Comparison of ENCODE assay signal across 17 cellular contexts in genomic region chr21:42411891-42412635, GRCh38. TPM values are rescaled to one million over a fixed set of nuclear protein-coding genes. Genes with fewer than 3 reads are reported as not detected.
DNase-seq lines count a peak whose midpoint lies in the region; ATAC-seq, FAIRE-seq and TF ChIP-seq lines count a peak whose summit lies in the region.
"Had no signal": no experiment of that assay in that cellular context is flagged by ENCODE, and none has a peak within 500 bp of the region (broad histone marks: within the 10 kb centered on the region; RNA-seq: fewer than 3 reads in every experiment).

No MANE protein-coding gene starts in this region.

- FAIRE-seq in HepG2 (lab: Jason Lieb, UNC) (no peak), frontal cortex (lab: Jason Lieb, UNC) (no peak)

- POLR2A ChIA-PET in CD8-positive, alpha-beta T cell (lab: Charles Lee): interaction anchor here (1.0 to 1.3 kb wide), 3 partner anchors 7 to 18 kb away, joined by 3 to 4 read pairs (median 3); no protein-coding TSS in a partner anchor
- POLR2A ChIA-PET in HepG2 (lab: Yijun Ruan, JAX): no interaction called here

- 40% methylated on average over 12 of the region's 21 CpGs for WGBS in HepG2 (ENCODE audit: low lambda C conversion rate)

- H3K4me3 Mint-ChIP-seq in CD8-positive, alpha-beta T cell: no peak overlapping the region

- in situ Hi-C loops in HepG2 (cut with HindIII; ENCODE audit: extremely low pct_ligation_motif_present, low pct_unique_long_range_greater_than_20kb): no loop called here

- intact Hi-C loops in CD8-positive, alpha-beta T cell (cut with DNase I, micrococcal nuclease): no loop called here
- intact Hi-C loops in HepG2 (cut with micrococcal nuclease; ENCODE audit: unreplicated experiment): no loop called here

- H3K27ac Mint-ChIP-seq in CD8-positive, alpha-beta T cell: peak overlapping the region; percentile 86

- peaks cover 0 to 17% (median 8%) of the 10 kb centered on the region in 11 experiments; a peak in 10 of 22 replicates for H3K27me3 ChIP-seq in BLaER1 treated with 17β-estradiol and CSF1 and Interleukin-3, amounts not matched to agents 10 nM and 100 nM
- no peaks in the 10 kb centered on the region for H3K27me3 ChIP-seq in CD8-positive, alpha-beta T cell (ENCODE audit: insufficient read depth, low read length)
- peaks cover 1 to 9% of the 10 kb centered on the region in 2 experiments; a peak in 4 of 5 replicates for H3K27me3 ChIP-seq in HepG2 (ENCODE audit: control insufficient read depth in 1 of 2, insufficient read depth in 2 of 2, low read length in 2 of 2)

- no peak for DNase-seq in CD8-positive, alpha-beta T cell
- DNase-seq in astrocyte of the hippocampus (ENCODE audit: low read depth, low spot score) (peak; percentile 34), HepG2 (ENCODE audit: low spot score) (no peak), frontal cortex (ENCODE audit: low spot score in 2 of 2) (no peak), AML-193 (lab: John Stamatoyannopoulos, UW) (no peak)
- DNase-seq: activated CD4-positive, alpha-beta T cell treated with anti-CD3 and anti-CD28 coated beads for 4 hours; C1 segment of cervical spinal cord; DMS79; foreskin melanocyte; mucosa of descending colon; NCI-H1417; right cardiac atrium had no signal

- BruUV-seq in HepG2 (replicated peaks; lab: Mats Ljungman, UMichigan): no TSS peak

- TF ChIP-seq EP300 in HepG2 (IDR thresholded peaks at IDR 0.05; ENCODE audit: low read depth in 2 of 2, low read length in 2 of 2) (no peak), HepG2 (CRISPR knock-in tag; IDR thresholded peaks at IDR 0.05; ENCODE audit: borderline replicate concordance) (no peak)

- peaks cover 72% of the 10 kb centered on the region for H3K4me1 Mint-ChIP-seq in CD8-positive, alpha-beta T cell (ENCODE audit: low read depth)

- ATAC-seq in CD8-positive, alpha-beta T cell: no peak
- ATAC-seq in HepG2: 0 out of 3 replicates have a peak, but pooled peaks have one; percentile 16
- no peak for ATAC-seq in GM18870 (IDR thresholded peaks at IDR 0.05; ENCODE audit: unreplicated experiment)
- ATAC-seq: mucosa of descending colon had no signal

- H3K27me3 Mint-ChIP-seq in CD8-positive, alpha-beta T cell (ENCODE audit: low read depth): no peaks in the 10 kb centered on the region

- no peak overlapping the region; a peak in 1 of 20 replicates for H3K4me3 ChIP-seq in BLaER1 treated with 17β-estradiol and CSF1 and Interleukin-3, amounts not matched to agents 10 nM and 100 nM
- no peak overlapping the region for H3K4me3 ChIP-seq in CD8-positive, alpha-beta T cell (ENCODE audit: low read depth, low read length)
- H3K4me3 ChIP-seq in HepG2 (replicated peaks in 1 of 3; ENCODE audit: insufficient read depth in 1 of 3, low read depth in 2 of 3, low read length in 3 of 3): no peak overlapping the region
- H3K4me3 ChIP-seq: mucosa of descending colon had no signal

- TF ChIP-seq CTCF in CD8-positive, alpha-beta T cell (IDR thresholded peaks at IDR 0.05): no peak
- TF ChIP-seq CTCF in HepG2 (CRISPR knock-in tag; IDR thresholded peaks at IDR 0.05): no peak

- peaks cover 0 to 16% (median 0%) of the 10 kb centered on the region in 11 experiments; a peak in 2 of 22 replicates for H4K20me1 ChIP-seq in BLaER1 treated with 17β-estradiol and CSF1 and Interleukin-3, amounts not matched to agents 10 nM and 100 nM
- no peaks in the 10 kb centered on the region for H4K20me1 ChIP-seq in HepG2 (ENCODE audit: insufficient read depth, low read length)

- peaks cover 20% of the 10 kb centered on the region for H3K36me3 Mint-ChIP-seq in CD8-positive, alpha-beta T cell

- no peaks in the 10 kb centered on the region for H3K9me3 Mint-ChIP-seq in CD8-positive, alpha-beta T cell

- peaks cover 21 to 45% (median 37%) of the 10 kb centered on the region in 10 experiments for H3K4me1 ChIP-seq in BLaER1 treated with 17β-estradiol and CSF1 and Interleukin-3, amounts not matched to agents 10 nM and 100 nM
- H3K4me1 ChIP-seq in CD8-positive, alpha-beta T cell (ENCODE audit: insufficient read depth, low read length): peaks cover 89% of the 10 kb centered on the region
- peaks cover 19% of the 10 kb centered on the region for H3K4me1 ChIP-seq in HepG2 (ENCODE audit: insufficient read depth, low read length)

- no peak for TF ChIP-seq RAD21 in HepG2 (CRISPR knock-in tag; IDR thresholded peaks at IDR 0.05)

- no peaks in the 10 kb centered on the region for H3K36me3 ChIP-seq in BLaER1 treated with 17β-estradiol and CSF1 and Interleukin-3, amounts not matched to agents 10 nM and 100 nM
- H3K36me3 ChIP-seq in CD8-positive, alpha-beta T cell (ENCODE audit: insufficient read depth, low read length): peaks cover 89% of the 10 kb centered on the region
- H3K36me3 ChIP-seq in HepG2 (replicated peaks in 1 of 2; ENCODE audit: control insufficient read depth in 1 of 2, insufficient read depth in 2 of 2, low read length in 2 of 2): no peaks in the 10 kb centered on the region

- no peak overlapping the region for H3K27ac ChIP-seq in BLaER1 treated with 17β-estradiol and CSF1 and Interleukin-3, amounts not matched to agents 10 nM and 100 nM
- H3K27ac ChIP-seq in CD8-positive, alpha-beta T cell (ENCODE audit: low read depth, low read length): no peak overlapping the region
- H3K27ac ChIP-seq in HepG2 (ENCODE audit: extremely low read length, insufficient read depth, low read length): no peak overlapping the region

- CTCF ChIA-PET in CD8-positive, alpha-beta T cell (lab: Charles Lee): no interaction called here
- CTCF ChIA-PET in HepG2 (lab: Yijun Ruan, JAX; ENCODE audit: low intra/inter-chr PET ratio, low total read pairs): no interaction called here

- H3K9ac ChIP-seq in BLaER1 treated with 17β-estradiol and CSF1 and Interleukin-3, amounts not matched to agents 10 nM and 100 nM: no peak overlapping the region
- H3K9ac ChIP-seq in HepG2 (ENCODE audit: insufficient read depth, low read depth, low read length): no peak overlapping the region

- no peaks in the 10 kb centered on the region; a peak in 1 of 22 replicates for H3K9me3 ChIP-seq in BLaER1 treated with 17β-estradiol and CSF1 and Interleukin-3, amounts not matched to agents 10 nM and 100 nM (replicated peaks in 1 of 11)
- no peaks in the 10 kb centered on the region for H3K9me3 ChIP-seq in CD8-positive, alpha-beta T cell (ENCODE audit: low read length)
- no peaks in the 10 kb centered on the region for H3K9me3 ChIP-seq in HepG2 (ENCODE audit: low read length)
- H3K9me3 ChIP-seq: mucosa of descending colon had no signal

- peak overlapping the region; percentile 12 to 69 (median 54); a peak in 19 of 22 replicates for H3K4me2 ChIP-seq in BLaER1 treated with 17β-estradiol and CSF1 and Interleukin-3, amounts not matched to agents 10 nM and 100 nM
- peak overlapping the region; percentile 15; the same call in 1 of the 2 replicates for H3K4me2 ChIP-seq in HepG2 (ENCODE audit: low read depth, low read length)

- H3K79me2 ChIP-seq in HepG2 (ENCODE audit: insufficient read depth, low read length): no peaks in the 10 kb centered on the region

- TF ChIP-seq POLR2A in HepG2 (IDR thresholded peaks at IDR 0.05; ENCODE audit: insufficient read depth in 1 of 2, low read depth in 2 of 2, low read length in 2 of 2): no peak

- no peak overlapping the region for H2AFZ ChIP-seq in HepG2 (ENCODE audit: low read length)

RNA-seq across cellular contexts. Expression of gene UBASH3A, which starts 8.4 kb away (rescaled TPM):
- 10 to 100 TPM; 62.9 to 63.4 TPM for total RNA-seq in CD8-positive, alpha-beta T cell
- not detected in 2 replicates for total RNA-seq in HepG2 (2016; rRNA removed; fragmentation: Illumina TruSeq; extraction: Trizol)
- total RNA-seq in HepG2 (2016; cell fraction: cytosol; rRNA removed; fragmentation: Illumina TruSeq; extraction: Trizol; ENCODE audit: low read depth): not detected in 2 replicates
- total RNA-seq in HepG2 (2016; cell fraction: insoluble cytoplasmic fraction; rRNA removed; fragmentation: Illumina TruSeq; extraction: Trizol): not detected in 2 replicates
- not detected in 2 replicates for total RNA-seq in HepG2 (2016; cell fraction: membrane; rRNA removed; fragmentation: Illumina TruSeq; extraction: Trizol)
- not detected in 2 replicates for total RNA-seq in HepG2 (2016; cell fraction: nucleus; rRNA removed; fragmentation: Illumina TruSeq; extraction: Trizol)
- 0.03 TPM in 1 of 2 replicates, not detected in the other for polyA plus RNA-seq in HepG2 (2011; rRNA removed)
- not detected in 2 replicates for polyA plus RNA-seq in HepG2 (2011; cell fraction: cytosol; rRNA removed)
- 0.14 TPM in 1 of 2 replicates, not detected in the other for polyA plus RNA-seq in HepG2 (2011; cell fraction: nucleus; rRNA removed)
- polyA plus RNA-seq in HepG2 (2012): not detected in 2 replicates
- polyA plus RNA-seq in HepG2 (2016; cell fraction: cytosol; fragmentation: Illumina TruSeq; extraction: Trizol; ENCODE audit: low read depth): not detected in 2 replicates
- polyA plus RNA-seq in HepG2 (2016; cell fraction: insoluble cytoplasmic fraction; fragmentation: Illumina TruSeq; extraction: Trizol; ENCODE audit: low read depth): not detected in 2 replicates
- polyA plus RNA-seq in HepG2 (2016; cell fraction: membrane; fragmentation: Illumina TruSeq; extraction: Trizol; ENCODE audit: low read depth): not detected in 2 replicates
- not detected in 2 replicates for polyA plus RNA-seq in HepG2 (2016; cell fraction: nucleus; fragmentation: Illumina TruSeq; extraction: Trizol; ENCODE audit: insufficient read depth, low read depth)
- 0.05 and 0.24 TPM in 2 replicates for polyA minus RNA-seq in HepG2 (2011; rRNA and poly(A)+ RNA removed; ENCODE audit: low replicate concordance)
- polyA minus RNA-seq in HepG2 (2011; cell fraction: cytosol; rRNA and poly(A)+ RNA removed): not detected in 2 replicates
- polyA minus RNA-seq in HepG2 (2011; cell fraction: nucleus; rRNA and poly(A)+ RNA removed): not detected in 2 replicates
- not detected for total RNA-seq in frontal cortex
- total RNA-seq: SK-MEL-5 had no signal

RNA-seq across cellular contexts. Expression of gene TMPRSS3, which starts 16.2 kb away (rescaled TPM):
- total RNA-seq in CD8-positive, alpha-beta T cell: 1 to 10 TPM; 1.2 TPM
- total RNA-seq in HepG2 (2016; rRNA removed; fragmentation: Illumina TruSeq; extraction: Trizol) (2.8 and 3.5 TPM in 2 replicates), frontal cortex (not detected)
- 3.0 and 3.4 TPM in 2 replicates for total RNA-seq in HepG2 (2016; cell fraction: cytosol; rRNA removed; fragmentation: Illumina TruSeq; extraction: Trizol; ENCODE audit: low read depth)
- total RNA-seq in HepG2 (2016; cell fraction: insoluble cytoplasmic fraction; rRNA removed; fragmentation: Illumina TruSeq; extraction: Trizol): 3.4 and 4.2 TPM in 2 replicates
- total RNA-seq in HepG2 (2016; cell fraction: membrane; rRNA removed; fragmentation: Illumina TruSeq; extraction: Trizol): 4.9 and 6.4 TPM in 2 replicates
- 2.5 and 3.0 TPM in 2 replicates for total RNA-seq in HepG2 (2016; cell fraction: nucleus; rRNA removed; fragmentation: Illumina TruSeq; extraction: Trizol)
- 16.9 and 17.8 TPM in 2 replicates for polyA plus RNA-seq in HepG2 (2011; rRNA removed)
- 14.6 and 15.1 TPM in 2 replicates for polyA plus RNA-seq in HepG2 (2011; cell fraction: cytosol; rRNA removed)
- 14.6 and 14.7 TPM in 2 replicates for polyA plus RNA-seq in HepG2 (2011; cell fraction: nucleus; rRNA removed)
- polyA plus RNA-seq in HepG2 (2012): 3.3 and 13.6 TPM in 2 replicates
- polyA plus RNA-seq in HepG2 (2016; cell fraction: cytosol; fragmentation: Illumina TruSeq; extraction: Trizol; ENCODE audit: low read depth): 3.5 and 4.6 TPM in 2 replicates
- polyA plus RNA-seq in HepG2 (2016; cell fraction: insoluble cytoplasmic fraction; fragmentation: Illumina TruSeq; extraction: Trizol; ENCODE audit: low read depth): 4.4 and 4.5 TPM in 2 replicates
- polyA plus RNA-seq in HepG2 (2016; cell fraction: membrane; fragmentation: Illumina TruSeq; extraction: Trizol; ENCODE audit: low read depth): 4.1 and 5.4 TPM in 2 replicates
- polyA plus RNA-seq in HepG2 (2016; cell fraction: nucleus; fragmentation: Illumina TruSeq; extraction: Trizol; ENCODE audit: insufficient read depth, low read depth): 2.8 and 4.3 TPM in 2 replicates
- 16.7 and 58.0 TPM in 2 replicates for polyA minus RNA-seq in HepG2 (2011; rRNA and poly(A)+ RNA removed; ENCODE audit: low replicate concordance)
- polyA minus RNA-seq in HepG2 (2011; cell fraction: cytosol; rRNA and poly(A)+ RNA removed): 4.6 and 6.1 TPM in 2 replicates
- 7.6 and 14.0 TPM in 2 replicates for polyA minus RNA-seq in HepG2 (2011; cell fraction: nucleus; rRNA and poly(A)+ RNA removed)
- total RNA-seq: right cardiac atrium had no signal
- polyA plus RNA-seq: right cardiac atrium had no signal

RNA-seq across cellular contexts. Expression of gene TFF1, which starts 45.7 kb away (rescaled TPM):
- total RNA-seq in CD8-positive, alpha-beta T cell: not detected
- total RNA-seq in HepG2 (2016; rRNA removed; fragmentation: Illumina TruSeq; extraction: Trizol) (0.24 TPM in 1 of 2 replicates, not detected in the other), frontal cortex (not detected)
- 0.61 and 1.5 TPM in 2 replicates for total RNA-seq in HepG2 (2016; cell fraction: cytosol; rRNA removed; fragmentation: Illumina TruSeq; extraction: Trizol; ENCODE audit: low read depth)
- total RNA-seq in HepG2 (2016; cell fraction: insoluble cytoplasmic fraction; rRNA removed; fragmentation: Illumina TruSeq; extraction: Trizol): 0.32 and 0.42 TPM in 2 replicates
- 0.40 TPM in 1 of 2 replicates, not detected in the other for total RNA-seq in HepG2 (2016; cell fraction: membrane; rRNA removed; fragmentation: Illumina TruSeq; extraction: Trizol)
- total RNA-seq in HepG2 (2016; cell fraction: nucleus; rRNA removed; fragmentation: Illumina TruSeq; extraction: Trizol): 1.5 TPM in 1 of 2 replicates, not detected in the other
- polyA plus RNA-seq in HepG2 (2011; rRNA removed): 19.4 and 47.1 TPM in 2 replicates
- 45.3 and 80.6 TPM in 2 replicates for polyA plus RNA-seq in HepG2 (2011; cell fraction: cytosol; rRNA removed)
- polyA plus RNA-seq in HepG2 (2011; cell fraction: nucleus; rRNA removed): 4.4 and 17.6 TPM in 2 replicates
- polyA plus RNA-seq in HepG2 (2012): 19.3 and 58.1 TPM in 2 replicates
- polyA plus RNA-seq in HepG2 (2016; cell fraction: cytosol; fragmentation: Illumina TruSeq; extraction: Trizol; ENCODE audit: low read depth): 0.68 TPM in 2 replicates
- 0.52 TPM in 1 of 2 replicates, not detected in the other for polyA plus RNA-seq in HepG2 (2016; cell fraction: insoluble cytoplasmic fraction; fragmentation: Illumina TruSeq; extraction: Trizol; ENCODE audit: low read depth)
- polyA plus RNA-seq in HepG2 (2016; cell fraction: membrane; fragmentation: Illumina TruSeq; extraction: Trizol; ENCODE audit: low read depth): not detected in 2 replicates
- 2.2 TPM in 1 of 2 replicates, not detected in the other for polyA plus RNA-seq in HepG2 (2016; cell fraction: nucleus; fragmentation: Illumina TruSeq; extraction: Trizol; ENCODE audit: insufficient read depth, low read depth)
- 9.8 and 15.5 TPM in 2 replicates for polyA minus RNA-seq in HepG2 (2011; rRNA and poly(A)+ RNA removed; ENCODE audit: low replicate concordance)
- polyA minus RNA-seq in HepG2 (2011; cell fraction: cytosol; rRNA and poly(A)+ RNA removed): 9.1 and 13.9 TPM in 2 replicates
- 1.3 and 4.1 TPM in 2 replicates for polyA minus RNA-seq in HepG2 (2011; cell fraction: nucleus; rRNA and poly(A)+ RNA removed)
- total RNA-seq: omental fat pad, right cardiac atrium, SK-MEL-5, subcutaneous adipose tissue had no signal
- polyA plus RNA-seq: right cardiac atrium had no signal

Comparison
In these comparisons a context has a peak if more than half of its experiments do, and no peak if none do; other contexts are left out.
1. RNA of gene UBASH3A, which starts 8.4 kb away (total RNA-seq): 62.9 to 63.4 TPM in CD8-positive, alpha-beta T cell; not detected in HepG2 and not detected in frontal cortex (single experiment); every median in the first group is over 10 times any median in the second.